Comparison of ENCODE assay signal across 9 cellular contexts in genomic region chr2:225008935-225009334, GRCh38. TPM values are rescaled to one million over a fixed set of nuclear protein-coding genes. Genes with fewer than 3 reads are reported as not detected.
A peak's percentile ranks its signal among the peaks of the same experiment; 100 is the strongest.
DNase-seq lines count a peak whose midpoint lies in the region; FAIRE-seq and TF ChIP-seq lines count a peak whose summit lies in the region.
"Had no signal": no experiment of that assay in that cellular context is flagged by ENCODE, and none has a peak within 500 bp of the region (broad histone marks: within the 10 kb centered on the region; RNA-seq: fewer than 3 reads in every experiment).

No MANE protein-coding gene starts in this region.

- H3K27ac ChIP-seq in 22Rv1, result no peak overlapping the region

- POLR2A ChIA-PET in GM10248 (lab: Yijun Ruan, JAX), result no interaction called here

- H3K4me3 ChIP-seq in NB4 (ENCODE audit: low read depth, low read length) (no peak overlapping the region), epithelial cell of proximal tubule (ENCODE audit: low read depth, low read length) (no peak overlapping the region)
- H3K4me3 ChIP-seq: HAP-1 had no signal

- no peak for DNase-seq in GM10248 (ENCODE audit: extremely low spot score)
- peak; percentile 59 for DNase-seq in NB4 (ENCODE audit: low read depth)
- no peak for DNase-seq in epithelial cell of proximal tubule (ENCODE audit: low read depth)
- DNase-seq in HTR-8/SVneo (ENCODE audit: insufficient read length, low spot score), result no peak
- DNase-seq in 8988T, result no peak
- DNase-seq in HPDE6-E6E7 (ENCODE audit: extremely low spot score), result no peak
- no peak for DNase-seq in HK-2 (ENCODE audit: unreplicated experiment)

- CTCF ChIA-PET in GM10248 (lab: Yijun Ruan, JAX), result interaction anchor here (0.9 to 2.3 kb wide), 14 partner anchors 11 to 232 kb away, joined by 3 to 10 read pairs (median 4); no protein-coding TSS in a partner anchor

- FAIRE-seq in HTR-8/SVneo (lab: Jason Lieb, UNC), result no peak

- TF ChIP-seq CTCF in 22Rv1 (IDR thresholded peaks at IDR 0.05), result peak; percentile 65
- peak; percentile 18 for TF ChIP-seq CTCF in GM10248 (IDR thresholded peaks at IDR 0.05; ENCODE audit: control extremely low read depth, extremely low read depth, low read depth, missing control alignments)
- peak; percentile 80 for TF ChIP-seq CTCF in NB4 (IDR thresholded peaks at IDR 0.05; ENCODE audit: low read depth, low read length)
- peak; percentile 77 for TF ChIP-seq CTCF in epithelial cell of proximal tubule (conservative IDR thresholded peaks at IDR 0.05; ENCODE audit: low read depth, low read length)

- TF ChIP-seq POLR2A in NB4 (IDR thresholded peaks at IDR 0.05; ENCODE audit: extremely low read depth, insufficient read length), result no peak

RNA-seq across cellular contexts. Expression of gene DOCK10, which starts 33.3 kb away (rescaled TPM):
- 2.1 and 2.5 TPM in 2 replicates for total RNA-seq in epithelial cell of proximal tubule

Comparison
In these comparisons a context has a peak if more than half of its experiments do, and no peak if none do; other contexts are left out.
1. CTCF ChIP-seq: peak in every context shown above with its lines; median percentile 80 in NB4; 77 in epithelial cell of proximal tubule; 65 in 22Rv1; 18 in GM10248.